In genomic region chr1:2315711-2316450, GRCh38 we compare ENCODE assay signal across 1 cellular context.
TF ChIP-seq lines count a peak whose summit lies in the region.

No MANE protein-coding gene starts in this region.

TF ChIP-seq in HepG2, 621 proteins besides CTCF, POLR2A, EP300 and RAD21 (continued from another document and continues in another):
- TF ChIP-seq ZNF770 (CRISPR knock-in tag; IDR thresholded peaks at IDR 0.05) (0 out of 2 replicates have a peak, but pooled peaks have one; percentile 37), HOXA3 (CRISPR knock-in tag; IDR thresholded peaks at IDR 0.05) (no peak), ZFP91 (CRISPR knock-in tag; IDR thresholded peaks at IDR 0.05; ENCODE audit: borderline replicate concordance) (peak; percentile 56; the same call in 1 of the 2 replicates), SMAD3 (CRISPR knock-in tag; IDR thresholded peaks at IDR 0.05) (no peak), TEAD3 (CRISPR knock-in tag; optimal IDR thresholded peaks at IDR 0.05; ENCODE audit: borderline replicate concordance) (peak; percentile 14), LCORL (IDR thresholded peaks at IDR 0.05) (no peak), LCORL (CRISPR knock-in tag; IDR thresholded peaks at IDR 0.05) (no peak), ARID5B (CRISPR knock-in tag; IDR thresholded peaks at IDR 0.05) (no peak), ELF4 (CRISPR knock-in tag; IDR thresholded peaks at IDR 0.05; ENCODE audit: borderline replicate concordance) (no peak), MXD1 (CRISPR knock-in tag; IDR thresholded peaks at IDR 0.05) (peak; percentile 27; the same call in 1 of the 2 replicates), ZNF713 (CRISPR knock-in tag; IDR thresholded peaks at IDR 0.05) (no peak), UBTF (CRISPR knock-in tag; IDR thresholded peaks at IDR 0.05) (peak; percentile 9; the same call in 1 of the 2 replicates), ZNF547 (CRISPR knock-in tag; IDR thresholded peaks at IDR 0.05) (no peak), CAMTA2 (CRISPR knock-in tag; IDR thresholded peaks at IDR 0.05; ENCODE audit: borderline replicate concordance) (0 out of 2 replicates have a peak, but pooled peaks have one; percentile 42), FOXO4 (CRISPR knock-in tag; conservative IDR thresholded peaks at IDR 0.05) (no peak), FOXM1 (CRISPR knock-in tag; IDR thresholded peaks at IDR 0.05) (no peak), ZNF761 (CRISPR knock-in tag; conservative IDR thresholded peaks at IDR 0.05) (no peak), MED8 (CRISPR knock-in tag; IDR thresholded peaks at IDR 0.05; ENCODE audit: insufficient replicate concordance) (no peak), IRF1 (CRISPR knock-in tag; IDR thresholded peaks at IDR 0.05; ENCODE audit: low read depth) (no peak), ZFP62 (CRISPR knock-in tag; IDR thresholded peaks at IDR 0.05) (no peak), PHB2 (IDR thresholded peaks at IDR 0.05; ENCODE audit: partially characterized antibody) (no peak), SSRP1 (CRISPR knock-in tag; IDR thresholded peaks at IDR 0.05) (no peak), ONECUT2 (CRISPR knock-in tag; IDR thresholded peaks at IDR 0.05) (no peak), NRL (CRISPR knock-in tag; IDR thresholded peaks at IDR 0.05; ENCODE audit: borderline replicate concordance) (no peak), ZNF121 (CRISPR knock-in tag; IDR thresholded peaks at IDR 0.05) (no peak), EED (CRISPR knock-in tag; IDR thresholded peaks at IDR 0.05) (no peak), MIER3 (CRISPR knock-in tag; IDR thresholded peaks at IDR 0.05; ENCODE audit: borderline replicate concordance) (no peak), ZKSCAN8 (CRISPR knock-in tag; IDR thresholded peaks at IDR 0.05; ENCODE audit: borderline replicate concordance) (no peak), ZNF691 (CRISPR knock-in tag; IDR thresholded peaks at IDR 0.05; ENCODE audit: borderline replicate concordance, low read depth) (no peak), ZNF879 (CRISPR knock-in tag; IDR thresholded peaks at IDR 0.05) (no peak), ZNF205 (CRISPR knock-in tag; IDR thresholded peaks at IDR 0.05) (no peak), GABPB1 (CRISPR knock-in tag; IDR thresholded peaks at IDR 0.05) (no peak), ZBTB38 (CRISPR knock-in tag; IDR thresholded peaks at IDR 0.05) (0 out of 2 replicates have a peak, but pooled peaks have one; percentile 1), ZZZ3 (CRISPR knock-in tag; IDR thresholded peaks at IDR 0.05; ENCODE audit: borderline replicate concordance) (0 out of 2 replicates have a peak, but pooled peaks have one; percentile 20), ZNF276 (CRISPR knock-in tag; IDR thresholded peaks at IDR 0.05; ENCODE audit: low read depth) (no peak), ZNF331 (CRISPR knock-in tag; IDR thresholded peaks at IDR 0.05) (no peak), ZHX1 (CRISPR knock-in tag; IDR thresholded peaks at IDR 0.05; ENCODE audit: low read depth) (no peak), SRF (IDR thresholded peaks at IDR 0.05; ENCODE audit: low read depth, low read length) (no peak), ZBTB42 (CRISPR knock-in tag; IDR thresholded peaks at IDR 0.05) (no peak), MLLT10 (CRISPR knock-in tag; IDR thresholded peaks at IDR 0.05) (no peak), ZBTB34 (CRISPR knock-in tag; IDR thresholded peaks at IDR 0.05) (no peak), ZNF777 (CRISPR knock-in tag; IDR thresholded peaks at IDR 0.05) (peak; percentile 74; the same call in 1 of the 2 replicates), KDM6A (CRISPR knock-in tag; IDR thresholded peaks at IDR 0.05; ENCODE audit: low read depth) (no peak)
